In genomic region chr10:132331259-132331955, GRCh38 we compare ENCODE assay signal across 1 cellular context.
TF ChIP-seq lines count a peak whose summit lies in the region.

No MANE protein-coding gene starts in this region.

TF ChIP-seq in HepG2, 621 proteins besides CTCF, POLR2A, EP300 and RAD21 (continued from another document):
- TF ChIP-seq ARID4A (CRISPR knock-in tag; IDR thresholded peaks at IDR 0.05; ENCODE audit: borderline replicate concordance), result no peak; the same call in 1 of the 2 replicates
- TF ChIP-seq ZNF572 (CRISPR knock-in tag; IDR thresholded peaks at IDR 0.05), result 0 out of 2 replicates have a peak, but pooled peaks have one; percentile 79
- TF ChIP-seq ZNF891 (CRISPR knock-in tag; IDR thresholded peaks at IDR 0.05), result 0 out of 2 replicates have a peak, but pooled peaks have one; percentile 18
- TF ChIP-seq LBX2 (CRISPR knock-in tag; IDR thresholded peaks at IDR 0.05; ENCODE audit: borderline replicate concordance), result no peak
- TF ChIP-seq KDM5A (IDR thresholded peaks at IDR 0.05; ENCODE audit: borderline replicate concordance, low read length), result no peak
- TF ChIP-seq, protein P1, sequence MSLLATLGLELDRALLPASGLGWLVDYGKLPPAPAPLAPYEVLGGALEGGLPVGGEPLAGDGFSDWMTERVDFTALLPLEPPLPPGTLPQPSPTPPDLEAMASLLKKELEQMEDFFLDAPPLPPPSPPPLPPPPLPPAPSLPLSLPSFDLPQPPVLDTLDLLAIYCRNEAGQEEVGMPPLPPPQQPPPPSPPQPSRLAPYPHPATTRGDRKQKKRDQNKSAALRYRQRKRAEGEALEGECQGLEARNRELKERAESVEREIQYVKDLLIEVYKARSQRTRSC (CRISPR knock-in tag; IDR thresholded peaks at IDR 0.05; ENCODE audit: low read depth), result no peak
- TF ChIP-seq ZNF746 (CRISPR knock-in tag; IDR thresholded peaks at IDR 0.05), result no peak
- TF ChIP-seq AGO2 (optimal IDR thresholded peaks at IDR 0.05; ENCODE audit: low read depth, low read length), result no peak
- 0 out of 2 replicates have a peak, but pooled peaks have one; percentile 25 for TF ChIP-seq ZBTB26 (CRISPR knock-in tag; IDR thresholded peaks at IDR 0.05; ENCODE audit: borderline replicate concordance)
- TF ChIP-seq ZSCAN21 (CRISPR knock-in tag; IDR thresholded peaks at IDR 0.05; ENCODE audit: borderline replicate concordance), result peak; percentile 51; the same call in 1 of the 2 replicates
- TF ChIP-seq THAP7 (CRISPR knock-in tag; IDR thresholded peaks at IDR 0.05), result 0 out of 2 replicates have a peak, but pooled peaks have one; percentile 42
- peak; percentile 29; the same call in 1 of the 2 replicates for TF ChIP-seq TFDP1 (CRISPR knock-in tag; IDR thresholded peaks at IDR 0.05; ENCODE audit: borderline replicate concordance)
- TF ChIP-seq CREM (IDR thresholded peaks at IDR 0.05), result no peak
- no peak for TF ChIP-seq CREM (CRISPR knock-in tag; IDR thresholded peaks at IDR 0.05)
- no peak for TF ChIP-seq ZNF224 (CRISPR knock-in tag; IDR thresholded peaks at IDR 0.05)
- TF ChIP-seq NR3C1 (CRISPR knock-in tag; IDR thresholded peaks at IDR 0.05), result no peak
- TF ChIP-seq, protein P2, sequence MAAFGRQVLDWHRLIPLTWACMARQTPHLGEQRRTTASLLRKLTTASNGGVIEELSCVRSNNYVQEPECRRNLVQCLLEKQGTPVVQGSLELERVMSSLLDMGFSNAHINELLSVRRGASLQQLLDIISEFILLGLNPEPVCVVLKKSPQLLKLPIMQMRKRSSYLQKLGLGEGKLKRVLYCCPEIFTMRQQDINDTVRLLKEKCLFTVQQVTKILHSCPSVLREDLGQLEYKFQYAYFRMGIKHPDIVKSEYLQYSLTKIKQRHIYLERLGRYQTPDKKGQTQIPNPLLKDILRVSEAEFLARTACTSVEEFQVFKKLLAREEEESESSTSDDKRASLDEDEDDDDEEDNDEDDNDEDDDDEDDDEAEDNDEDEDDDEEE (CRISPR knock-in tag; IDR thresholded peaks at IDR 0.05), result no peak
- TF ChIP-seq HDAC2 (CRISPR knock-in tag; IDR thresholded peaks at IDR 0.05), result no peak; the same call in 1 of the 2 replicates
- no peak for TF ChIP-seq ZNF446 (CRISPR knock-in tag; IDR thresholded peaks at IDR 0.05)
- no peak for TF ChIP-seq SAFB2 (CRISPR knock-in tag; IDR thresholded peaks at IDR 0.05; ENCODE audit: borderline replicate concordance, low read depth)
- peak; percentile 60; the same call in 1 of the 2 replicates for TF ChIP-seq ZNF556 (CRISPR knock-in tag; IDR thresholded peaks at IDR 0.05; ENCODE audit: borderline replicate concordance)
- peak; percentile 16; the same call in 1 of the 2 replicates for TF ChIP-seq TBX2 (CRISPR knock-in tag; IDR thresholded peaks at IDR 0.05; ENCODE audit: borderline replicate concordance)
- TF ChIP-seq YEATS4 (CRISPR knock-in tag; IDR thresholded peaks at IDR 0.05; ENCODE audit: borderline replicate concordance), result peak; percentile 19; the same call in 1 of the 2 replicates
- TF ChIP-seq MAFF (IDR thresholded peaks at IDR 0.05; ENCODE audit: low read depth, low read length), result no peak
- TF ChIP-seq ZNF781 (CRISPR knock-in tag; IDR thresholded peaks at IDR 0.05; ENCODE audit: borderline replicate concordance, not compliant biosample characterization), result no peak
- 0 out of 2 replicates have a peak, but pooled peaks have one; percentile 8 for TF ChIP-seq SRY (CRISPR knock-in tag; IDR thresholded peaks at IDR 0.05)
- TF ChIP-seq ZZZ3 (CRISPR knock-in tag; IDR thresholded peaks at IDR 0.05; ENCODE audit: borderline replicate concordance), result peak; percentile 19; the same call in 1 of the 2 replicates
- TF ChIP-seq ZSCAN31 (CRISPR knock-in tag; IDR thresholded peaks at IDR 0.05; ENCODE audit: low read depth), result no peak
- no peak for TF ChIP-seq ZNF737 (CRISPR knock-in tag; IDR thresholded peaks at IDR 0.05; ENCODE audit: borderline replicate concordance)
- TF ChIP-seq TOPORS (CRISPR knock-in tag; IDR thresholded peaks at IDR 0.05), result no peak
- no peak; the same call in 1 of the 2 replicates for TF ChIP-seq ZNF614 (CRISPR knock-in tag; IDR thresholded peaks at IDR 0.05; ENCODE audit: borderline replicate concordance)
- TF ChIP-seq ZFAT (CRISPR knock-in tag; conservative IDR thresholded peaks at IDR 0.05), result no peak
- TF ChIP-seq ZNF546 (CRISPR knock-in tag; conservative IDR thresholded peaks at IDR 0.05), result no peak
- TF ChIP-seq ZMAT3 (CRISPR knock-in tag; conservative IDR thresholded peaks at IDR 0.05), result 0 out of 2 replicates have a peak, but pooled peaks have one; percentile 13
- no peak; the same call in 1 of the 2 replicates for TF ChIP-seq MTA1 (CRISPR knock-in tag; IDR thresholded peaks at IDR 0.05; ENCODE audit: borderline replicate concordance)
- TF ChIP-seq POLR2G (IDR thresholded peaks at IDR 0.05; ENCODE audit: low read depth, low read length), result peak; percentile 71
- 0 out of 2 replicates have a peak, but pooled peaks have one; percentile 6 for TF ChIP-seq ELF3 (CRISPR knock-in tag; IDR thresholded peaks at IDR 0.05)
- TF ChIP-seq CCDC6 (CRISPR knock-in tag; IDR thresholded peaks at IDR 0.05), result no peak
- no peak for TF ChIP-seq ZSCAN12 (CRISPR knock-in tag; IDR thresholded peaks at IDR 0.05)
- TF ChIP-seq, protein P3, sequence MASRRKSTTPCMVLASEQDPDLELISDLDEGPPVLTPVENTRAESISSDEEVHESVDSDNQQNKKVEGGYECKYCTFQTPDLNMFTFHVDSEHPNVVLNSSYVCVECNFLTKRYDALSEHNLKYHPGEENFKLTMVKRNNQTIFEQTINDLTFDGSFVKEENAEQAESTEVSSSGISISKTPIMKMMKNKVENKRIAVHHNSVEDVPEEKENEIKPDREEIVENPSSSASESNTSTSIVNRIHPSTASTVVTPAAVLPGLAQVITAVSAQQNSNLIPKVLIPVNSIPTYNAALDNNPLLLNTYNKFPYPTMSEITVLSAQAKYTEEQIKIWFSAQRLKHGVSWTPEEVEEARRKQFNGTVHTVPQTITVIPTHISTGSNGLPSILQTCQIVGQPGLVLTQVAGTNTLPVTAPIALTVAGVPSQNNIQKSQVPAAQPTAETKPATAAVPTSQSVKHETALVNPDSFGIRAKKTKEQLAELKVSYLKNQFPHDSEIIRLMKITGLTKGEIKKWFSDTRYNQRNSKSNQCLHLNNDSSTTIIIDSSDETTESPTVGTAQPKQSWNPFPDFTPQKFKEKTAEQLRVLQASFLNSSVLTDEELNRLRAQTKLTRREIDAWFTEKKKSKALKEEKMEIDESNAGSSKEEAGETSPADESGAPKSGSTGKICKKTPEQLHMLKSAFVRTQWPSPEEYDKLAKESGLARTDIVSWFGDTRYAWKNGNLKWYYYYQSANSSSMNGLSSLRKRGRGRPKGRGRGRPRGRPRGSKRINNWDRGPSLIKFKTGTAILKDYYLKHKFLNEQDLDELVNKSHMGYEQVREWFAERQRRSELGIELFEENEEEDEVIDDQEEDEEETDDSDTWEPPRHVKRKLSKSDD (CRISPR knock-in tag; IDR thresholded peaks at IDR 0.05; ENCODE audit: low read depth), result 0 out of 2 replicates have a peak, but pooled peaks have one; percentile 15
- TF ChIP-seq CHD2 (IDR thresholded peaks at IDR 0.05; ENCODE audit: low read depth, low read length), result no peak
